1 cellular context compared by ENCODE assay signal in genomic region chr19:31126236-31126635, GRCh38.
TF ChIP-seq lines count a peak whose summit lies in the region.

No MANE protein-coding gene starts in this region.

TF ChIP-seq in A549, 52 proteins besides CTCF, POLR2A, EP300 and RAD21 (continued from another document):
- TF ChIP-seq HMGXB4 (CRISPR knock-in tag; IDR thresholded peaks at IDR 0.05; ENCODE audit: borderline replicate concordance) = no peak
